ENCODE assay signal across 23 cellular contexts in the genomic region with DNA sequence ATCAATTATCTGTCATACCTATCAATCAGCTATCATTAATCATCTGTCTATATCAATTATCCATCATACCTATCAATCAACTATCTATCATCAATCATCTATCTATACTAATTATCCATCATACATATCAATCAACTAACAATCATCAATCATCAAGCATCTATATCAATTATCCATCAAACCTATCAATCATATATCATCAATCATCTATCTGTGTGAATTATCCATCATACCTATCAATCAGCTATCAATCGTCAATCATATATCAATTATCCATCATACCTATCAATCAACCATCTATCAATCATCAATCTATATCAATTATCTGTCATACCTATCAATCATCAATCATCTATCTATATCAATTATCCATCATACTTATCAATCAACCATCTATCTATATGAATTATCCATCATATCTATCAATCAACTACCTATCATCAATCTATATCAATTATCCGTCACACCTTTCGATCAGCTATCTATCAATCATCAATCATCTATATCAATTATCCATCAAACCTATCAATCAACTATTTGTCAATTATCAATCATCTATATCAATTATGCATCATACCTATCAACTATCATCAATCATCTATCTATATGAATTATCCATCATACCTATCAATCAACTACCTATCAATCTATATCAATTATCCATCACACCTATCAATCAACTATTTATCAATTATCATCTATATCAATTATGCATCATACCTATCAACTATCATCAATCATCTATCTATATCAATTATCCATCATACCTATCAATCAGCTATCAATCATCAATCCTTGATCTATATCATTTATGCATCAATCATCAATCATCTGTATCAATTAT.
DNase-seq lines count a peak whose midpoint lies in the region; ATAC-seq, FAIRE-seq and TF ChIP-seq lines count a peak whose summit lies in the region.
"Had no signal": no experiment of that assay in that cellular context is flagged by ENCODE, and none has a peak within 500 bp of the region (broad histone marks: within the 10 kb centered on the region; RNA-seq: fewer than 3 reads in every experiment).

No MANE protein-coding gene starts in this region.

- ATAC-seq in GM12878 (no peak), pancreas (no peak)

- H3K9ac ChIP-seq in GM12878 (ENCODE audit: control insufficient read depth, insufficient read depth, low read length): no peak overlapping the region
- no peak overlapping the region for H3K9ac ChIP-seq in kidney (ENCODE audit: low read length in 2 of 2)
- H3K9ac ChIP-seq: KMS-11, SK-N-SH had no signal

- TF ChIP-seq EP300 in GM12878 (IDR thresholded peaks at IDR 0.05; ENCODE audit: borderline replicate concordance in 1 of 2, control insufficient read depth in 1 of 2, low read depth in 2 of 2, low read length in 2 of 2): no peak

- no peak overlapping the region for H3K27ac ChIP-seq in GM12878 (ENCODE audit: control insufficient read depth, insufficient read depth)
- no peak overlapping the region for H3K27ac ChIP-seq in kidney (ENCODE audit: low read depth in 2 of 2, low read length in 2 of 2)
- H3K27ac ChIP-seq in pancreas: no peak overlapping the region
- H3K27ac ChIP-seq: KMS-11 had no signal

- RAD21 ChIA-PET in GM12878 (lab: Charles Lee; ENCODE audit: unreplicated experiment): no interaction called here

- no peak overlapping the region for H3K4me3 ChIP-seq in GM12878
- no peak overlapping the region for H3K4me3 ChIP-seq in kidney (ENCODE audit: low read length in 2 of 2)
- no peak overlapping the region for H3K4me3 ChIP-seq in pancreas
- no peak overlapping the region for H3K4me3 ChIP-seq in lower leg skin (ENCODE audit: low read depth, poor library complexity, severe bottlenecking)

- H2AFZ ChIP-seq in GM12878 (ENCODE audit: control insufficient read depth, low read depth, low read length): no peak overlapping the region

- FAIRE-seq in G401.6 (lab: Jason Lieb, UNC) (peak; percentile 44), GM12878 (lab: Jason Lieb, UNC) (peak; percentile 82), kidney (lab: Jason Lieb, UNC) (peak; percentile 79), pancreas (lab: Jason Lieb, UNC) (peak; percentile 20)
- FAIRE-seq: GM12892, H54 had no signal

- no peak for DNase-seq in GM12878 (ENCODE audit: low read depth, low spot score)
- no peak for DNase-seq in kidney
- no peak for DNase-seq in pancreas
- no peak for DNase-seq in Kasumi-1 (lab: John Stamatoyannopoulos, UW)
- DNase-seq in cardiac septum (ENCODE audit: low spot score): no peak
- no peak for DNase-seq in NCI-H1417 treated with DMSO at 0.1 percent for 48 hours (lab: John Stamatoyannopoulos, UW)
- no peak for DNase-seq in lower leg skin (ENCODE audit: low spot score in 2 of 2)
- DNase-seq: C1 segment of cervical spinal cord; CD4-positive, alpha-beta memory T cell; COR-L47; GF-D8; NCI-H1048; NCI-H1436; NCI-H187; NCI-H2081 treated with DMSO at 0.1 percent for 48 hours; NCI-H524; NCI-H774; SK-N-SH; SW 1271 had no signal

- no peaks in the 10 kb centered on the region for H3K27me3 ChIP-seq in GM12878 (replicated peaks in 1 of 2; ENCODE audit: control insufficient read depth in 2 of 2, insufficient read depth in 2 of 2, low read length in 1 of 2)
- no peaks in the 10 kb centered on the region for H3K27me3 ChIP-seq in pancreas

- H3K9me3 ChIP-seq in GM12878 (replicated peaks; ENCODE audit: control insufficient read depth, insufficient read depth, low read length) (no peaks in the 10 kb centered on the region; the same call in 2 of the 3 replicates), kidney (ENCODE audit: control insufficient read depth in 1 of 2, low read length in 2 of 2) (no peaks in the 10 kb centered on the region), pancreas (no peaks in the 10 kb centered on the region)
- H3K9me3 ChIP-seq: SK-N-SH had no signal

- H3K36me3 ChIP-seq in GM12878 (ENCODE audit: control insufficient read depth in 2 of 2, insufficient read depth in 2 of 2, low read length in 1 of 2): no peaks in the 10 kb centered on the region
- H3K36me3 ChIP-seq in kidney (ENCODE audit: control insufficient read depth in 1 of 2, insufficient read depth in 2 of 2, low read length in 2 of 2): no peaks in the 10 kb centered on the region
- no peaks in the 10 kb centered on the region for H3K36me3 ChIP-seq in pancreas

- H3K4me2 ChIP-seq in GM12878 (ENCODE audit: control insufficient read depth, insufficient read depth): no peak overlapping the region
- H3K4me2 ChIP-seq: KMS-11, SK-N-SH had no signal

- intact Hi-C loops in GM12878 (cut with micrococcal nuclease; ENCODE audit: unreplicated experiment) (no loop called here), kidney (cut with DNase I) (no loop called here), pancreas (cut with DNase I) (no loop called here), cardiac septum (cut with DNase I) (no loop called here), lower leg skin (cut with DNase I; ENCODE audit: low total_unique reads) (no loop called here)

- H3K4me1 ChIP-seq in GM12878 (ENCODE audit: control insufficient read depth, insufficient read depth, low read length) (no peaks in the 10 kb centered on the region), kidney (ENCODE audit: control insufficient read depth in 1 of 2, insufficient read depth in 1 of 2, low read depth in 1 of 2, low read length in 2 of 2) (no peaks in the 10 kb centered on the region), pancreas (no peaks in the 10 kb centered on the region)

- 64% methylated on average over 3 of the region's 3 CpGs for WGBS in GM12878 (ENCODE audit: insufficient coverage, insufficient replicate concordance, low lambda C conversion rate, missing lambda C conversion rate)
- WGBS in pancreas, 2 donors: 65 to 71% methylated on average over 3 of the region's 3 CpGs
- 83 to 85% methylated on average over 3 of the region's 3 CpGs for WGBS in lower leg skin, 2 donors

- TF ChIP-seq CTCF in GM12878 (IDR thresholded peaks at IDR 0.05 in 2 of 3, conservative IDR thresholded peaks at IDR 0.05 in 1 of 3; ENCODE audit: control insufficient read depth in 2 of 3, extremely low read depth in 1 of 3, insufficient read depth in 1 of 3, low read depth in 3 of 3, low read length in 3 of 3) (no peak), kidney (IDR thresholded peaks at IDR 0.05; ENCODE audit: borderline replicate concordance, extremely low read depth, insufficient read depth) (no peak), pancreas (IDR thresholded peaks at IDR 0.05) (no peak), lower leg skin (IDR thresholded peaks at IDR 0.05) (no peak)

- POLR2A ChIA-PET in GM12878 (lab: Charles Lee): no interaction called here

- no peaks in the 10 kb centered on the region for H4K20me1 ChIP-seq in GM12878 (ENCODE audit: control insufficient read depth, insufficient read depth)

- SMC1A ChIA-PET in GM12878 (lab: Charles Lee; ENCODE audit: uncharacterized antibody, unreplicated experiment): no interaction called here

- no peak for TF ChIP-seq RAD21 in GM12878 (IDR thresholded peaks at IDR 0.05; ENCODE audit: insufficient read depth, low read depth, low read length)

- no peaks in the 10 kb centered on the region for H3K79me2 ChIP-seq in GM12878 (ENCODE audit: control insufficient read depth, insufficient read depth, low read length)

- no TSS peak for BruUV-seq in GM12878 (replicated peaks; lab: Mats Ljungman, UMichigan)

- in situ Hi-C loops in GM12878 (cut with MboI): no loop called here

- CTCF ChIA-PET in GM12878 (lab: Yijun Ruan, JAX): no interaction called here

- no peak for TF ChIP-seq POLR2A in GM12878 (IDR thresholded peaks at IDR 0.05; ENCODE audit: low read depth, low read length)
- no peak for TF ChIP-seq POLR2A in lower leg skin (IDR thresholded peaks at IDR 0.05)

TF ChIP-seq in GM12878, 131 proteins besides CTCF, POLR2A, EP300 and RAD21:
- TF ChIP-seq BCL3 (IDR thresholded peaks at IDR 0.05; ENCODE audit: borderline replicate concordance, insufficient read depth, low read depth, low read length, poor library complexity, severe bottlenecking): no peak
